Comparison of ENCODE assay signal across 8 cellular contexts in genomic region chr20:3218307-3218988, GRCh38. TPM values are rescaled to one million over a fixed set of nuclear protein-coding genes. Genes with fewer than 3 reads are reported as not detected.
DNase-seq lines count a peak whose midpoint lies in the region; ATAC-seq and TF ChIP-seq lines count a peak whose summit lies in the region.

No MANE protein-coding gene starts in this region.

- H3K79me2 ChIP-seq in HCT116 (ENCODE audit: insufficient read depth, low read length) (peaks cover 8% of the 10 kb centered on the region; the same call in 1 of the 2 replicates), OCI-LY1 (ENCODE audit: insufficient read depth, low read length) (no peaks in the 10 kb centered on the region)

- RAD21 ChIA-PET in HCT116 (lab: Charles Lee; ENCODE audit: low non-redundant PET in 1 of 2, low total read pairs in 2 of 2, uncharacterized antibody in 2 of 2, unreplicated experiment in 2 of 2): no interaction called here

- CTCF ChIA-PET in HCT116 (lab: Charles Lee): interaction anchor here (0.8 to 2.0 kb wide), 6 partner anchors 9 to 154 kb away, joined by 3 to 9 read pairs (median 4); partner anchors contain the start of gene ITPA

- peak overlapping the region; percentile 29; the same call in 1 of the 2 replicates for H3K27ac ChIP-seq in HCT116 (ENCODE audit: low read depth, low read length)
- H3K27ac ChIP-seq in OCI-LY1 (ENCODE audit: low read depth, low read length, poor library complexity, severe bottlenecking): no peak overlapping the region
- H3K27ac ChIP-seq in foreskin keratinocyte: no peak overlapping the region
- H3K27ac ChIP-seq in prostate gland: peak overlapping the region in 1 of 2 donors; percentile 22

- TF ChIP-seq CTCF in HCT116 (IDR thresholded peaks at IDR 0.05 in 2 of 3, conservative IDR thresholded peaks at IDR 0.05 in 1 of 3; ENCODE audit: borderline replicate concordance in 1 of 3, insufficient read depth in 1 of 3, low read depth in 2 of 3, low read length in 2 of 3): peak; percentile 75 to 95 (median 89)
- TF ChIP-seq CTCF in OCI-LY1 (IDR thresholded peaks at IDR 0.05; ENCODE audit: low read length): peak; percentile 90
- TF ChIP-seq CTCF in foreskin keratinocyte (conservative IDR thresholded peaks at IDR 0.05): peak; percentile 88
- peak; percentile 84 to 91 (median 88) for TF ChIP-seq CTCF in prostate gland (IDR thresholded peaks at IDR 0.05)

- peaks cover 14 to 23% of the 10 kb centered on the region in 2 experiments; a peak in 3 of 4 replicates for H3K36me3 ChIP-seq in HCT116 (ENCODE audit: control insufficient read depth in 1 of 2, insufficient read depth in 2 of 2, low read length in 2 of 2)
- peaks cover 70% of the 10 kb centered on the region for H3K36me3 ChIP-seq in OCI-LY1 (ENCODE audit: insufficient read depth, low read length)
- no peaks in the 10 kb centered on the region for H3K36me3 ChIP-seq in prostate gland

- H3K4me1 ChIP-seq in HCT116 (ENCODE audit: control insufficient read depth in 1 of 2, insufficient read depth in 2 of 2, low read length in 2 of 2) (peaks cover 6 to 9% of the 10 kb centered on the region in 2 experiments; a peak in 3 of 4 replicates), OCI-LY1 (ENCODE audit: insufficient read depth, low read length, severe bottlenecking) (peaks cover 13% of the 10 kb centered on the region), foreskin keratinocyte (no peaks in the 10 kb centered on the region), prostate gland (replicated peaks) (peaks cover 10% of the 10 kb centered on the region)

- H3K4me2 ChIP-seq in HCT116 (ENCODE audit: low read length) (peak overlapping the region; percentile 24; the same call in 1 of the 2 replicates), OCI-LY1 (ENCODE audit: low read length) (no peak overlapping the region)

- H3K9me3 ChIP-seq in HCT116 (ENCODE audit: control insufficient read depth in 1 of 2, insufficient read depth in 1 of 2, low read depth in 1 of 2, low read length in 2 of 2) (no peaks in the 10 kb centered on the region), OCI-LY1 (ENCODE audit: low read length) (no peaks in the 10 kb centered on the region), prostate gland (no peaks in the 10 kb centered on the region)

- POLR2A ChIA-PET in HCT116 (lab: Charles Lee): no interaction called here

- peak; percentile 79 for TF ChIP-seq RAD21 in HCT116 (IDR thresholded peaks at IDR 0.05; ENCODE audit: low read depth)

- H3K9me2 ChIP-seq in HCT116 (ENCODE audit: insufficient read depth) (no peaks in the 10 kb centered on the region), OCI-LY1 (ENCODE audit: low read depth, low read length) (no peaks in the 10 kb centered on the region)

- no TSS peak for BruUV-seq in HCT116 (replicated peaks; lab: Mats Ljungman, UMichigan)

- H4K20me1 ChIP-seq in HCT116 (ENCODE audit: insufficient read depth) (no peaks in the 10 kb centered on the region), OCI-LY1 (ENCODE audit: insufficient read depth, low read length) (no peaks in the 10 kb centered on the region)

- H2AFZ ChIP-seq in HCT116 (ENCODE audit: low read depth, low read length, poor library complexity, severe bottlenecking) (no peak overlapping the region), OCI-LY1 (ENCODE audit: low read length) (no peak overlapping the region)

- peak; percentile 34 for DNase-seq in DMS153 treated with DMSO at 0.1 percent for 48 hours (lab: John Stamatoyannopoulos, UW; ENCODE audit: unreplicated experiment)
- DNase-seq in HCT116 (ENCODE audit: low read depth, low spot score): no peak
- DNase-seq in activated T-helper 1 cell treated with Interleukin-2 at 50 U/mL for 16 hours (ENCODE audit: low read depth): peak; percentile 62
- DNase-seq in foreskin keratinocyte: no peak
- DNase-seq in prostate gland (ENCODE audit: low spot score): peak; percentile 25
- DNase-seq in OCI-M2 (lab: John Stamatoyannopoulos, UW; ENCODE audit: unreplicated experiment): no peak

- H3K9ac ChIP-seq in HCT116 (ENCODE audit: low read length): no peak overlapping the region
- no peak overlapping the region for H3K9ac ChIP-seq in OCI-LY1 (ENCODE audit: low read length)

- no peaks in the 10 kb centered on the region for H3F3A ChIP-seq in OCI-LY1 (ENCODE audit: insufficient read depth, low read length)

- intact Hi-C loops in HCT116 (cut with micrococcal nuclease): loop anchor here (1.0 kb wide), 2 partner anchors 58 to 98 kb away; no protein-coding TSS in a partner anchor
- intact Hi-C loops in prostate gland (cut with DNase I): loop anchor here (10.0 kb wide), 1 partner anchor 96 kb away; no protein-coding TSS in a partner anchor

- no peak overlapping the region for H3K4me3 ChIP-seq in HCT116 (replicated peaks in 1 of 2; ENCODE audit: low read depth in 1 of 2, low read length in 2 of 2)
- H3K4me3 ChIP-seq in OCI-LY1 (ENCODE audit: low read depth, low read length, poor library complexity, severe bottlenecking): no peak overlapping the region
- H3K4me3 ChIP-seq in prostate gland: no peak overlapping the region

- ATAC-seq in HCT116 (peak; percentile 96), foreskin keratinocyte (peak; percentile 83), HG03196 (IDR thresholded peaks at IDR 0.05; ENCODE audit: unreplicated experiment) (no peak)

- no peaks in the 10 kb centered on the region for H3K27me3 ChIP-seq in HCT116 (ENCODE audit: insufficient read depth, low read length)
- no peaks in the 10 kb centered on the region for H3K27me3 ChIP-seq in OCI-LY1 (ENCODE audit: insufficient read depth, low read length)
- no peaks in the 10 kb centered on the region for H3K27me3 ChIP-seq in foreskin keratinocyte
- no peaks in the 10 kb centered on the region for H3K27me3 ChIP-seq in prostate gland (replicated peaks; ENCODE audit: insufficient read depth)

- no peak for TF ChIP-seq POLR2A in HCT116 (IDR thresholded peaks at IDR 0.05; ENCODE audit: borderline replicate concordance, extremely low read depth, insufficient read depth, insufficient read length)
- TF ChIP-seq POLR2A in prostate gland (IDR thresholded peaks at IDR 0.05): no peak

- 17% methylated on average over 30 of the region's 30 CpGs for WGBS in prostate gland

TF ChIP-seq in HCT116, 20 proteins besides CTCF, POLR2A, EP300 and RAD21:
- TF ChIP-seq EZH2 (IDR thresholded peaks at IDR 0.05) (no peak), CBX3 (IDR thresholded peaks at IDR 0.05; ENCODE audit: low read depth) (no peak)

RNA-seq across cellular contexts. Expression of gene ITPA, which starts 9.2 kb away (rescaled TPM):
- total RNA-seq in HCT116 (2021; ENCODE audit: unreplicated experiment) (77.3 TPM), foreskin keratinocyte (47.2 and 58.0 TPM in 2 replicates), prostate gland (10 to 100 TPM; 43.9 to 48.0 TPM)
- polyA plus RNA-seq in HCT116 (2012): 34.8 and 51.5 TPM in 2 replicates
- polyA plus RNA-seq in foreskin keratinocyte: 82.1 and 97.0 TPM in 2 replicates

RNA-seq across cellular contexts. Expression of gene DDRGK1, which starts 14.0 kb away (rescaled TPM):
- 45.8 TPM for total RNA-seq in HCT116 (2021; ENCODE audit: unreplicated experiment)
- polyA plus RNA-seq in HCT116 (2012): 53.5 and 57.2 TPM in 2 replicates
- 42.3 and 47.4 TPM in 2 replicates for total RNA-seq in foreskin keratinocyte
- polyA plus RNA-seq in foreskin keratinocyte: 64.4 and 69.6 TPM in 2 replicates
- 100 to 1,000 TPM in 1 of 2 donors, 10 to 100 TPM in 1; 87.5 to 126 TPM for total RNA-seq in prostate gland

RNA-seq across cellular contexts. Expression of gene SLC4A11, which starts 20.5 kb away (rescaled TPM):
- total RNA-seq in HCT116 (2021; ENCODE audit: unreplicated experiment) (22.7 TPM), foreskin keratinocyte (11.3 TPM in 2 replicates), prostate gland (10 to 100 TPM in 1 of 2 donors, 1 to 10 TPM in 1; 9.2 to 12.7 TPM)
- 13.5 and 14.9 TPM in 2 replicates for polyA plus RNA-seq in HCT116 (2012)
- polyA plus RNA-seq in foreskin keratinocyte: 9.6 and 10.2 TPM in 2 replicates

RNA-seq across cellular contexts. Expression of gene LZTS3, which starts 45.1 kb away (rescaled TPM):
- total RNA-seq in HCT116 (2021; ENCODE audit: unreplicated experiment) (5.2 TPM), foreskin keratinocyte (3.1 and 3.3 TPM in 2 replicates), prostate gland (10 to 100 TPM; 23.7 to 29.1 TPM)
- polyA plus RNA-seq in HCT116 (2012): 3.6 and 3.7 TPM in 2 replicates
- 1.8 and 2.4 TPM in 2 replicates for polyA plus RNA-seq in foreskin keratinocyte

RNA-seq across cellular contexts. Expression of gene FASTKD5, which starts 58.8 kb away (rescaled TPM):
- total RNA-seq in HCT116 (2021; ENCODE audit: unreplicated experiment): 13.5 TPM
- 7.3 and 8.0 TPM in 2 replicates for polyA plus RNA-seq in HCT116 (2012)
- 17.6 and 19.1 TPM in 2 replicates for total RNA-seq in foreskin keratinocyte
- 9.8 and 10.4 TPM in 2 replicates for polyA plus RNA-seq in foreskin keratinocyte
- 10 to 100 TPM; 14.5 to 22.2 TPM for total RNA-seq in prostate gland

Comparison
In these comparisons a context has a peak if more than half of its experiments do, and no peak if none do; other contexts are left out.
1. DNase-seq: peak in DMS153 treated with DMSO at 0.1 percent for 48 hours (single experiment), activated T-helper 1 cell treated with Interleukin-2 at 50 U/mL for 16 hours (single experiment) and prostate gland (single experiment); none in HCT116 (single experiment), foreskin keratinocyte (0 of 2) and OCI-M2 (single experiment).
2. Peak in every context shown above with its lines, with median percentiles within 50 percentile points of each other: CTCF ChIP-seq.